Comparison of ENCODE assay signal across 14 cellular contexts in the genomic region with DNA sequence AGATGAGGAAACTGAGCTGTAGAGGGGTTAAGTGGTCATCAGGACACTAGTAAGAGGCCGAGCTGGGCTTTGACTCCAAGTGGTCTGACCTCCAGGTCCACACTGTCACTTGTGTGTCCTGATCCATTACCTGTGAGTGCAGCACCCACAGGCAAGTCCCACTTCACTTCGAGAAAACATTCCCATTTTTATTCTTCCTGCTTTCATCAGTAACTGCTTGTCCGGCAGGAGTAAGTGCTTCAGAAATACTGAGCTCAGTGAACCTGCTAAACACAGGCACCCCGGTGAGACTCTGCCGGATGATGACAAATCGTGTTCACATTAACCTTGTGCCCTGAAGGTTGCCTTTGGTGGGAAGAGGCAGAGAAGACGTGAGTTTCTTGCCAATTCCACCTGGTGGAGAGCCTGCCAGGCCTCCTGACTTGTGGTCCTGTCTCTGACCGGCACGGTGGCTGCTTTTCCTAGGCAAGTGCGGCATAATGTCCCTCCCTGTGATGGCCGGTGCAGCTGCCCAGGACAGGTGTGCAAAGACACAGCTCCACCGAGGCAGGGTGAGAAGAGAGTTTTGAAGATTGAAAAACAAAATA.
"Had no signal": no experiment of that assay in that cellular context is flagged by ENCODE, and none has a peak within 500 bp of the region (broad histone marks: within the 10 kb centered on the region; RNA-seq: fewer than 3 reads in every experiment).

No MANE protein-coding gene starts in this region.

- DNase-seq: activated CD4-positive, CD25-positive, alpha-beta regulatory T cell treated with anti-CD3 and anti-CD28 coated beads, Interleukin-2, amount 50 U/mL, for 72 hours; activated naive CD4-positive, alpha-beta T cell; activated naive CD8-positive, alpha-beta T cell treated with anti-CD3 and anti-CD28 coated beads, Interleukin-2, amount 10 ng/mL, durations not matched to agents 7 days and 5 days; activated T-cell treated with anti-CD3 and anti-CD28 coated beads for 4 hours; brain microvascular endothelial cell; dermis blood vessel endothelial cell; erythroblast; left lung; natural killer cell; posterior cingulate gyrus; upper lobe of right lung had no signal

- H3K9me3 ChIP-seq: left lung, thoracic aorta, upper lobe of right lung had no signal

- H3K36me3 Mint-ChIP-seq: activated naive CD8-positive, alpha-beta T cell treated with anti-CD3 and anti-CD28 coated beads, Interleukin-2, amount 10 ng/mL, durations not matched to agents 7 days and 5 days; natural killer cell; stimulated activated effector memory CD8-positive, alpha-beta T cell treated with anti-CD3 and anti-CD28 coated beads, Interleukin-12 subunit alpha, Interleukin-12 subunit beta, amount 100 ng/mL, for 72 hours had no signal

- H3K9me3 Mint-ChIP-seq: activated naive CD8-positive, alpha-beta T cell treated with anti-CD3 and anti-CD28 coated beads, Interleukin-2, amount 10 ng/mL, durations not matched to agents 7 days and 5 days; natural killer cell; stimulated activated effector memory CD8-positive, alpha-beta T cell treated with anti-CD3 and anti-CD28 coated beads, Interleukin-12 subunit alpha, Interleukin-12 subunit beta, amount 100 ng/mL, for 72 hours had no signal

- H3K27me3 ChIP-seq: upper lobe of right lung had no signal

- H3K4me1 ChIP-seq: gastroesophageal sphincter, left lung, upper lobe of right lung had no signal

- H3K27ac ChIP-seq: brain microvascular endothelial cell, gastroesophageal sphincter, left lung, thoracic aorta, upper lobe of right lung had no signal

- H3K27ac Mint-ChIP-seq: activated naive CD8-positive, alpha-beta T cell treated with anti-CD3 and anti-CD28 coated beads, Interleukin-2, amount 10 ng/mL, durations not matched to agents 7 days and 5 days; natural killer cell; stimulated activated effector memory CD8-positive, alpha-beta T cell treated with anti-CD3 and anti-CD28 coated beads, Interleukin-12 subunit alpha, Interleukin-12 subunit beta, amount 100 ng/mL, for 72 hours had no signal

- H3K4me3 ChIP-seq: gastroesophageal sphincter, left lung, thoracic aorta, upper lobe of right lung had no signal

- H3K36me3 ChIP-seq: brain microvascular endothelial cell, gastroesophageal sphincter, left lung, thoracic aorta, upper lobe of right lung had no signal

- H3K4me3 Mint-ChIP-seq: activated naive CD8-positive, alpha-beta T cell treated with anti-CD3 and anti-CD28 coated beads, Interleukin-2, amount 10 ng/mL, durations not matched to agents 7 days and 5 days; natural killer cell; stimulated activated effector memory CD8-positive, alpha-beta T cell treated with anti-CD3 and anti-CD28 coated beads, Interleukin-12 subunit alpha, Interleukin-12 subunit beta, amount 100 ng/mL, for 72 hours had no signal
